In genomic region chr7:105723582-105723981, GRCh38 we compare ENCODE assay signal across 16 cellular contexts.
A peak's percentile ranks its signal among the peaks of the same experiment; 100 is the strongest.
DNase-seq lines count a peak whose midpoint lies in the region; ATAC-seq and TF ChIP-seq lines count a peak whose summit lies in the region.
"Had no signal": no experiment of that assay in that cellular context is flagged by ENCODE, and none has a peak within 500 bp of the region (broad histone marks: within the 10 kb centered on the region; RNA-seq: fewer than 3 reads in every experiment).

No MANE protein-coding gene starts in this region.

- no peak for TF ChIP-seq CTCF in osteocyte (IDR thresholded peaks at IDR 0.05)

- H3K27me3 Mint-ChIP-seq in osteocyte (ENCODE audit: unreplicated experiment): no peaks in the 10 kb centered on the region
- H3K27me3 Mint-ChIP-seq: activated CD4-positive, alpha-beta memory T cell treated with anti-CD3 and anti-CD28 coated beads, Interleukin-2, amount 10 ng/mL, durations not matched to agents 7 days and 5 days had no signal

- no peak overlapping the region for H3K4me3 Mint-ChIP-seq in osteocyte (ENCODE audit: unreplicated experiment)
- H3K4me3 Mint-ChIP-seq: activated CD4-positive, alpha-beta memory T cell treated with anti-CD3 and anti-CD28 coated beads, Interleukin-2, amount 10 ng/mL, durations not matched to agents 7 days and 5 days; IgD-negative memory B cell had no signal

- no peaks in the 10 kb centered on the region for H3K36me3 Mint-ChIP-seq in osteocyte (ENCODE audit: unreplicated experiment)
- H3K36me3 Mint-ChIP-seq: IgD-negative memory B cell had no signal

- H3K9me3 Mint-ChIP-seq in osteocyte (ENCODE audit: unreplicated experiment): no peaks in the 10 kb centered on the region
- H3K9me3 Mint-ChIP-seq: activated CD4-positive, alpha-beta memory T cell treated with anti-CD3 and anti-CD28 coated beads, Interleukin-2, amount 10 ng/mL, durations not matched to agents 7 days and 5 days; IgD-negative memory B cell had no signal

- no peak overlapping the region for H3K27ac Mint-ChIP-seq in osteocyte (ENCODE audit: unreplicated experiment)
- H3K27ac Mint-ChIP-seq: activated CD4-positive, alpha-beta memory T cell treated with anti-CD3 and anti-CD28 coated beads, Interleukin-2, amount 10 ng/mL, durations not matched to agents 7 days and 5 days had no signal

- peaks cover 2% of the 10 kb centered on the region for H3K4me1 Mint-ChIP-seq in osteocyte (ENCODE audit: unreplicated experiment)
- H3K4me1 Mint-ChIP-seq: activated CD4-positive, alpha-beta memory T cell treated with anti-CD3 and anti-CD28 coated beads, Interleukin-2, amount 10 ng/mL, durations not matched to agents 7 days and 5 days had no signal

- peak; percentile 40 for DNase-seq in NCI-H748 (lab: John Stamatoyannopoulos, UW; ENCODE audit: unreplicated experiment)
- no peak for DNase-seq in NCI-H748 treated with DMSO at 0.1 percent for 48 hours (lab: John Stamatoyannopoulos, UW)
- DNase-seq in SK-MEL-5 (ENCODE audit: low read depth, low spot score): peak; percentile 26
- peak in 30 of 51 donors; percentile 4 to 67 (median 28) for DNase-seq in hypothalamus (lab: John Stamatoyannopoulos, UW)
- DNase-seq in osteocyte (ENCODE audit: extremely low spot score, unreplicated experiment): no peak
- no peak for DNase-seq in GM19240 (ENCODE audit: insufficient read length, low spot score)
- no peak for DNase-seq in NCI-H2081 treated with DMSO at 0.1 percent for 48 hours (lab: John Stamatoyannopoulos, UW)
- DNase-seq: activated CD4-positive, alpha-beta memory T cell treated with anti-CD3 and anti-CD28 coated beads, Interleukin-2, amount 10 ng/mL, durations not matched to agents 7 days and 5 days; activated gamma-delta T cell; NCI-H2081; stimulated activated CD4-positive, alpha-beta T cell treated with anti-CD3 and anti-CD28 coated beads, Interleukin-15, amount 100 ng/mL, for 24 hours; T-helper 2 cell; trophoblast cell had no signal

- no peak for ATAC-seq in GM19035 (IDR thresholded peaks at IDR 0.05; ENCODE audit: unreplicated experiment)
- ATAC-seq: A549 had no signal

- in situ Hi-C loops in SK-MEL-5 (cut with HindIII; ENCODE audit: low pct_unique_long_range_greater_than_20kb, low sequenced_read_pairs): no loop called here

Comparison
In these comparisons a context has a peak if more than half of its experiments do, and no peak if none do; other contexts are left out.
1. DNase-seq: peak in NCI-H748 (single experiment), SK-MEL-5 (single experiment) and hypothalamus (30 of 51); none in NCI-H748 treated with DMSO at 0.1 percent for 48 hours (single experiment), osteocyte (single experiment), GM19240 (single experiment) and NCI-H2081 treated with DMSO at 0.1 percent for 48 hours (single experiment).